9 cellular contexts compared by ENCODE assay signal in genomic region chr16:68520649-68521086, GRCh38. TPM values are rescaled to one million over a fixed set of nuclear protein-coding genes. Genes with fewer than 3 reads are reported as not detected.
DNase-seq lines count a peak whose midpoint lies in the region; ATAC-seq and TF ChIP-seq lines count a peak whose summit lies in the region.
"Had no signal": no experiment of that assay in that cellular context is flagged by ENCODE, and none has a peak within 500 bp of the region (broad histone marks: within the 10 kb centered on the region; RNA-seq: fewer than 3 reads in every experiment).

No MANE protein-coding gene starts in this region.

- H3K9me3 ChIP-seq in heart right ventricle (no peaks in the 10 kb centered on the region), uterus (no peaks in the 10 kb centered on the region)

- no peaks in the 10 kb centered on the region for H3K27me3 Mint-ChIP-seq in T-cell

- WGBS in heart right ventricle, 2 donors = 2 to 3% methylated on average over 22 of the region's 22 CpGs

- TF ChIP-seq POLR2A in uterus (IDR thresholded peaks at IDR 0.05) = no peak

- CTCF ChIA-PET in T-cell (lab: Charles Lee) = interaction anchor here (0.5 to 2.6 kb wide), 19 partner anchors 9 to 1491 kb away, joined by 3 to 14 read pairs (median 4); partner anchors contain the start of gene ZFP90 (in 1 of the 2)

- H3K4me1 Mint-ChIP-seq in T-cell = peaks cover 7 to 10% (median 9%) of the 10 kb centered on the region in 3 donors

- H3K36me3 ChIP-seq in heart right ventricle (no peaks in the 10 kb centered on the region), uterus (no peaks in the 10 kb centered on the region)

- no peak overlapping the region for H3K27ac Mint-ChIP-seq in T-cell

- POLR2A ChIA-PET in T-cell (lab: Charles Lee) = no interaction called here

- H3K27ac ChIP-seq in heart right ventricle (no peak overlapping the region), uterus (no peak overlapping the region)
- H3K27ac ChIP-seq: skin epidermis had no signal

- peak overlapping the region in 2 of 3 donors; percentile 51 to 66 for H3K4me3 Mint-ChIP-seq in T-cell

- peak; percentile 82 to 98 (median 96) for TF ChIP-seq CTCF in heart right ventricle (IDR thresholded peaks at IDR 0.05)
- peak; percentile 87 to 99 (median 92) for TF ChIP-seq CTCF in uterus (IDR thresholded peaks at IDR 0.05)

- ATAC-seq in HG02642 (IDR thresholded peaks at IDR 0.05; ENCODE audit: poor library complexity, unreplicated experiment) (peak; percentile 84), T-cell (replicated peaks in 1 of 4) (peak; percentile 96 to 97 (median 96)), heart right ventricle (peak; percentile 83 to 91 (median 88))

- no peaks in the 10 kb centered on the region for H3K9me3 Mint-ChIP-seq in T-cell

- intact Hi-C loops in heart right ventricle (cut with DNase I) (loop anchor here in 6 of 10 donors (10.0 kb wide), 5 partner anchors 224 to 604 kb away; partner anchors contain the start of gene TANGO6 (in 3 of the 6)), uterus (cut with DNase I; ENCODE audit: low total_unique reads) (no loop called here)

- no peaks in the 10 kb centered on the region for H3K36me3 Mint-ChIP-seq in T-cell

- H3K4me1 ChIP-seq in heart right ventricle = peaks cover 0 to 10% (median 4%) of the 10 kb centered on the region in 9 donors
- no peaks in the 10 kb centered on the region for H3K4me1 ChIP-seq in uterus

- peak; percentile 9 for DNase-seq in GF-D8 (lab: John Stamatoyannopoulos, UW)
- DNase-seq in NCI-H146 treated with DMSO at 0.1 percent for 48 hours (lab: John Stamatoyannopoulos, UW; ENCODE audit: unreplicated experiment) = peak; percentile 77
- DNase-seq in T-cell = peak; percentile 64 to 91 (median 85)
- DNase-seq in activated naive CD8-positive, alpha-beta T cell treated with anti-CD3 and anti-CD28 coated beads, Interleukin-2, amount 50 U/mL, for 16 hours (ENCODE audit: low read depth, low spot score) = peak; percentile 67
- DNase-seq in heart right ventricle = peak; percentile 71 to 84
- peak; percentile 71 for DNase-seq in putamen (ENCODE audit: low spot score)
- peak; percentile 76 to 85 for DNase-seq in uterus

- peaks cover 0 to 20% (median 0%) of the 10 kb centered on the region in 7 donors for H3K27me3 ChIP-seq in heart right ventricle
- no peaks in the 10 kb centered on the region for H3K27me3 ChIP-seq in uterus

- H3K4me3 ChIP-seq in heart right ventricle (peak overlapping the region in 7 of 10 donors; percentile 6 to 37 (median 29)), uterus (peak overlapping the region in 1 of 2 donors; percentile 21)

RNA-seq across cellular contexts. Expression of gene ZFP90, which starts 18.4 kb away (rescaled TPM):
- total RNA-seq in T-cell (10 to 100 TPM; 25.9 to 53.6 (median 46.7) TPM), heart right ventricle (10 to 100 TPM in 9 of 10 donors, 1 to 10 TPM in 1; 9.1 to 15.6 (median 12.2) TPM), uterus (10 to 100 TPM; 19.1 to 81.4 (median 31.9) TPM)
- 1 to 10 TPM; 5.0 to 7.0 TPM for polyA plus RNA-seq in heart right ventricle

Comparison
In these comparisons a context has a peak if more than half of its experiments do, and no peak if none do; other contexts are left out.
1. DNase-seq: peak in every context shown above with its lines; median percentile 85 in T-cell; 80 in uterus; 78 in heart right ventricle; 77 in NCI-H146 treated with DMSO at 0.1 percent for 48 hours; 71 in putamen; 67 in activated naive CD8-positive, alpha-beta T cell treated with anti-CD3 and anti-CD28 coated beads, Interleukin-2, amount 50 U/mL, for 16 hours; 9 in GF-D8.